In the genomic region with DNA sequence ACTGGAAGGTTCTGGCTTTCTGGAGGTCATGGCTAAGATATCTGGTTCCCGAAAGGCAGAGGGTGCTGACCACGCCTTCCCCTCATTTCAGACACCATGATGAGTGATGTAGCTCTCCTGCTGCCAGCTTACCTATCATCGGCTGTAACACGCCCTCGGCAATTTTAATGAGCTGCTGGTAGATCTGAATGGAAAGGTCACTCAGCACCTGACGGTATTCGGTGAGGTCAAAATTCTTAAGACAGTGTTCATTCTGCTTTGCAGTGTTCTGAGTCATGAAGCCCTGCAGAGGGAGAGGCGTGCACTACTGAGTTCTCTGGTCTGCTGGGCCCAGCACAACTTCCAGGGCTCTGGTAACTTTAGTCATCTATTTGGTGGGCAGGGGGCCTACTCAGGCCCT, we compare ENCODE assay signal across 1 cellular context.
TF ChIP-seq lines count a peak whose summit lies in the region.

No MANE protein-coding gene starts in this region.

TF ChIP-seq in HepG2, 621 proteins besides CTCF, POLR2A, EP300 and RAD21:
- TF ChIP-seq, protein P1, sequence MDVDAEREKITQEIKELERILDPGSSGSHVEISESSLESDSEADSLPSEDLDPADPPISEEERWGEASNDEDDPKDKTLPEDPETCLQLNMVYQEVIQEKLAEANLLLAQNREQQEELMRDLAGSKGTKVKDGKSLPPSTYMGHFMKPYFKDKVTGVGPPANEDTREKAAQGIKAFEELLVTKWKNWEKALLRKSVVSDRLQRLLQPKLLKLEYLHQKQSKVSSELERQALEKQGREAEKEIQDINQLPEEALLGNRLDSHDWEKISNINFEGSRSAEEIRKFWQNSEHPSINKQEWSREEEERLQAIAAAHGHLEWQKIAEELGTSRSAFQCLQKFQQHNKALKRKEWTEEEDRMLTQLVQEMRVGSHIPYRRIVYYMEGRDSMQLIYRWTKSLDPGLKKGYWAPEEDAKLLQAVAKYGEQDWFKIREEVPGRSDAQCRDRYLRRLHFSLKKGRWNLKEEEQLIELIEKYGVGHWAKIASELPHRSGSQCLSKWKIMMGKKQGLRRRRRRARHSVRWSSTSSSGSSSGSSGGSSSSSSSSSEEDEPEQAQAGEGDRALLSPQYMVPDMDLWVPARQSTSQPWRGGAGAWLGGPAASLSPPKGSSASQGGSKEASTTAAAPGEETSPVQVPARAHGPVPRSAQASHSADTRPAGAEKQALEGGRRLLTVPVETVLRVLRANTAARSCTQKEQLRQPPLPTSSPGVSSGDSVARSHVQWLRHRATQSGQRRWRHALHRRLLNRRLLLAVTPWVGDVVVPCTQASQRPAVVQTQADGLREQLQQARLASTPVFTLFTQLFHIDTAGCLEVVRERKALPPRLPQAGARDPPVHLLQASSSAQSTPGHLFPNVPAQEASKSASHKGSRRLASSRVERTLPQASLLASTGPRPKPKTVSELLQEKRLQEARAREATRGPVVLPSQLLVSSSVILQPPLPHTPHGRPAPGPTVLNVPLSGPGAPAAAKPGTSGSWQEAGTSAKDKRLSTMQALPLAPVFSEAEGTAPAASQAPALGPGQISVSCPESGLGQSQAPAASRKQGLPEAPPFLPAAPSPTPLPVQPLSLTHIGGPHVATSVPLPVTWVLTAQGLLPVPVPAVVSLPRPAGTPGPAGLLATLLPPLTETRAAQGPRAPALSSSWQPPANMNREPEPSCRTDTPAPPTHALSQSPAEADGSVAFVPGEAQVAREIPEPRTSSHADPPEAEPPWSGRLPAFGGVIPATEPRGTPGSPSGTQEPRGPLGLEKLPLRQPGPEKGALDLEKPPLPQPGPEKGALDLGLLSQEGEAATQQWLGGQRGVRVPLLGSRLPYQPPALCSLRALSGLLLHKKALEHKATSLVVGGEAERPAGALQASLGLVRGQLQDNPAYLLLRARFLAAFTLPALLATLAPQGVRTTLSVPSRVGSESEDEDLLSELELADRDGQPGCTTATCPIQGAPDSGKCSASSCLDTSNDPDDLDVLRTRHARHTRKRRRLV (CRISPR knock-in tag; IDR thresholded peaks at IDR 0.05), result no peak
- TF ChIP-seq, protein P2, sequence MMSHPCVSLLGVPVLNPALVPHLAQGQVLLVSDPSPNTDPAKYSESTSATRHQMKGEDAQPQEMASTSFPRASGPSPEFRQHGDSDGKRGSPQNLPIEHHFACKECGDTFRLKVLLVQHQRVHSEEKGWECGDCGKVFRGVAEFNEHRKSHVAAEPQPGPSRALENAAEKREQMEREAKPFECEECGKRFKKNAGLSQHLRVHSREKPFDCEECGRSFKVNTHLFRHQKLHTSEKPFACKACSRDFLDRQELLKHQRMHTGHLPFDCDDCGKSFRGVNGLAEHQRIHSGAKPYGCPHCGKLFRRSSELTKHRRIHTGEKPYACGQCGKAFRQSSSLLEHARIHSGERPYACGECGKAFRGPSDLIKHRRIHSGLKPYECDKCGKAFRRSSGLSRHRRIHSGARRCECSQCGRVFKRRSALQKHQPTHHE (CRISPR knock-in tag; IDR thresholded peaks at IDR 0.05; ENCODE audit: borderline replicate concordance), result no peak
- TF ChIP-seq, protein P3, sequence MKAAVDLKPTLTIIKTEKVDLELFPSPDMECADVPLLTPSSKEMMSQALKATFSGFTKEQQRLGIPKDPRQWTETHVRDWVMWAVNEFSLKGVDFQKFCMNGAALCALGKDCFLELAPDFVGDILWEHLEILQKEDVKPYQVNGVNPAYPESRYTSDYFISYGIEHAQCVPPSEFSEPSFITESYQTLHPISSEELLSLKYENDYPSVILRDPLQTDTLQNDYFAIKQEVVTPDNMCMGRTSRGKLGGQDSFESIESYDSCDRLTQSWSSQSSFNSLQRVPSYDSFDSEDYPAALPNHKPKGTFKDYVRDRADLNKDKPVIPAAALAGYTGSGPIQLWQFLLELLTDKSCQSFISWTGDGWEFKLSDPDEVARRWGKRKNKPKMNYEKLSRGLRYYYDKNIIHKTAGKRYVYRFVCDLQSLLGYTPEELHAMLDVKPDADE (CRISPR knock-in tag; IDR thresholded peaks at IDR 0.05), result no peak
- TF ChIP-seq ZNF772 (CRISPR knock-in tag; IDR thresholded peaks at IDR 0.05), result no peak
- TF ChIP-seq PLRG1 (conservative IDR thresholded peaks at IDR 0.05), result no peak
- TF ChIP-seq ELF1 (CRISPR knock-in tag; IDR thresholded peaks at IDR 0.05), result no peak
- no peak for TF ChIP-seq TBL1XR1 (IDR thresholded peaks at IDR 0.05; ENCODE audit: borderline replicate concordance, low read length, partially characterized antibody)
- no peak for TF ChIP-seq ZHX2 (IDR thresholded peaks at IDR 0.05; ENCODE audit: low read depth)
- TF ChIP-seq ZHX2 (CRISPR knock-in tag; IDR thresholded peaks at IDR 0.05; ENCODE audit: borderline replicate concordance), result no peak
- no peak for TF ChIP-seq DMAP1 (CRISPR knock-in tag; IDR thresholded peaks at IDR 0.05)
- TF ChIP-seq NCOR1 (IDR thresholded peaks at IDR 0.05; ENCODE audit: borderline replicate concordance, low read length), result no peak
- no peak for TF ChIP-seq ZC3H13 (CRISPR knock-in tag; IDR thresholded peaks at IDR 0.05)
- TF ChIP-seq, protein P4, sequence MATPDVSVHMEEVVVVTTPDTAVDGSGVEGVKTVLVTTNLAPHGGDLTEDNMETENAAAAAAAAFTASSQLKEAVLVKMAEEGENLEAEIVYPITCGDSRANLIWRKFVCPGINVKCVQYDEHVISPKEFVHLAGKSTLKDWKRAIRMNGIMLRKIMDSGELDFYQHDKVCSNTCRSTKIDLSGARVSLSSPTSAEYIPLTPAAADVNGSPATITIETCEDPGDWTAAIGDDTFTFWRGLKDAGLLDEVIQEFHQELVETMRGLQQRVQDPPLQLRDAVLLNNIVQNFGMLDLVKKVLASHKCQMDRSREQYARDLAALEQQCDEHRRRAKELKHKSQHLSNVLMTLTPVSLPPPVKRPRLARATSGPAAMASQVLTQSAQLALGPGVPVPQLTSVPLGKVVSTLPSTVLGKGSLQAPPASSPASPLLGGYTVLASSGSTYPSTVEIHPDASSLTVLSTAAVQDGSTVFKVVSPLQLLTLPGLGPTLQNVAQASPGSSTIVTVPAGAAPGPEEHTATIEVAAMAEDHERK (CRISPR knock-in tag; IDR thresholded peaks at IDR 0.05; ENCODE audit: low read depth), result no peak
- no peak for TF ChIP-seq HNRNPH1 (optimal IDR thresholded peaks at IDR 0.05; ENCODE audit: low read depth, low read length)
- TF ChIP-seq HNRNPUL1 (IDR thresholded peaks at IDR 0.05; ENCODE audit: low read depth, low read length), result no peak
- TF ChIP-seq RORA (CRISPR knock-in tag; IDR thresholded peaks at IDR 0.05), result no peak
- no peak for TF ChIP-seq PHF21A (CRISPR knock-in tag; IDR thresholded peaks at IDR 0.05)
- TF ChIP-seq U2AF1 (optimal IDR thresholded peaks at IDR 0.05; ENCODE audit: low read depth, low read length), result no peak
- no peak for TF ChIP-seq HIC2 (CRISPR knock-in tag; IDR thresholded peaks at IDR 0.05; ENCODE audit: low read depth)
- no peak for TF ChIP-seq ZFP90 (CRISPR knock-in tag; IDR thresholded peaks at IDR 0.05; ENCODE audit: borderline replicate concordance)
- TF ChIP-seq MEF2D (CRISPR knock-in tag; IDR thresholded peaks at IDR 0.05), result no peak
